Comparison of ENCODE assay signal across 8 cellular contexts in the genomic region with DNA sequence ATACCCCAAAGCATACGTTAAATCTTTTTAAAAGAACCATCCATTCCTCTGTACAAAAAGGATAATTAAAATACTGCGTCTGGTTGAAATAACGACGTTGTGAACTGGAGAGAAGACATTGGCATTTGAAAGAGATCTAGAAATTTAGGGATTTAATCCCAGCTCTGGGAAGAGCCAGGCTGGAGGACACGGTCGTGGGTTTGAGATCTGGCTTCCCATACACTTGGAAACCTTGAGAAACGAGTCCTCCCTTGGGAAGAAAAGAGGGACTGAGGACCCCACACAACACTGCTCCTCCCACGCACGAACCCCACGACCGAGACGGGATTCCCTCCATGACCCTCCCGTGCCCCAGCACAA. TPM values are rescaled to one million over a fixed set of nuclear protein-coding genes. Genes with fewer than 3 reads are reported as not detected.
A peak's percentile ranks its signal among the peaks of the same experiment; 100 is the strongest.
DNase-seq lines count a peak whose midpoint lies in the region; ATAC-seq, FAIRE-seq and TF ChIP-seq lines count a peak whose summit lies in the region.

No MANE protein-coding gene starts in this region.

- peaks cover 32% of the 10 kb centered on the region for H3K4me1 Mint-ChIP-seq in activated naive CD4-positive, alpha-beta T cell treated with anti-CD3 and anti-CD28 coated beads for 36 hours (ENCODE audit: low read depth)
- peaks cover 29% of the 10 kb centered on the region for H3K4me1 Mint-ChIP-seq in type B pancreatic cell (ENCODE audit: unreplicated experiment)

- peak overlapping the region; percentile 30 for H3K27ac Mint-ChIP-seq in activated naive CD4-positive, alpha-beta T cell treated with anti-CD3 and anti-CD28 coated beads for 36 hours
- H3K27ac Mint-ChIP-seq in type B pancreatic cell = peak overlapping the region; percentile 82

- no peak for ATAC-seq in K562
- no peak for ATAC-seq in lung (ENCODE audit: insufficient read depth, low FRiP score)
- no peak for ATAC-seq in HG03378 (IDR thresholded peaks at IDR 0.05; ENCODE audit: unreplicated experiment)

- TF ChIP-seq EP300 in K562 (IDR thresholded peaks at IDR 0.05; ENCODE audit: low read length) = no peak

- no peaks in the 10 kb centered on the region for H3K9me3 Mint-ChIP-seq in activated naive CD4-positive, alpha-beta T cell treated with anti-CD3 and anti-CD28 coated beads for 36 hours
- no peaks in the 10 kb centered on the region for H3K9me3 Mint-ChIP-seq in type B pancreatic cell

- BruUV-seq in K562 (replicated peaks; lab: Mats Ljungman, UMichigan) = TSS peak; percentile 32

- TF ChIP-seq CTCF in K562 (IDR thresholded peaks at IDR 0.05 in 2 of 3, conservative IDR thresholded peaks at IDR 0.05 in 1 of 3; ENCODE audit: insufficient read depth in 2 of 3, low read depth in 1 of 3, low read length in 3 of 3) = no peak
- TF ChIP-seq CTCF in lung (IDR thresholded peaks at IDR 0.05; ENCODE audit: control extremely low read depth, extremely low read depth) = no peak
- TF ChIP-seq CTCF in type B pancreatic cell (conservative IDR thresholded peaks at IDR 0.05) = no peak

- no peaks in the 10 kb centered on the region for H3K79me2 ChIP-seq in K562 (ENCODE audit: control insufficient read depth, insufficient read depth, low read length)

- peak; percentile 23 for FAIRE-seq in K562 (lab: Jason Lieb, UNC)

- no peak for TF ChIP-seq RAD21 in K562 (CRISPR knock-in tag; conservative IDR thresholded peaks at IDR 0.05 in 1 of 2, IDR thresholded peaks at IDR 0.05 in 1 of 2)

- POLR2A ChIA-PET in K562 (lab: Yijun Ruan, JAX) = no interaction called here

- H3K4me1 ChIP-seq in K562 (replicated peaks in 1 of 2; ENCODE audit: control insufficient read depth in 2 of 2, insufficient read depth in 2 of 2, low read length in 2 of 2) (peaks cover 0 to 11% of the 10 kb centered on the region in 2 experiments; a peak in 3 of 5 replicates), lung (ENCODE audit: control insufficient read depth in 2 of 2, insufficient read depth in 2 of 2, low read length in 2 of 2) (peaks cover 0 to 7% of the 10 kb centered on the region in 2 donors)

- H3K9ac ChIP-seq in K562 (ENCODE audit: insufficient read depth in 1 of 2, low read depth in 2 of 2, low read length in 2 of 2) = peak overlapping the region; percentile 23 to 89; a peak in 3 of 4 replicates

- DNase-seq in activated naive CD4-positive, alpha-beta T cell treated with anti-CD3 and anti-CD28 coated beads for 36 hours = no peak
- DNase-seq in activated naive CD4-positive, alpha-beta T cell treated with anti-CD3 and anti-CD28 coated beads, Interleukin-2, amount 50 U/mL, for 16 hours = no peak
- DNase-seq in K562 (ENCODE audit: extremely low read depth in 1 of 4, low spot score in 3 of 4) = no peak
- DNase-seq in lung (ENCODE audit: low spot score) = no peak
- no peak for DNase-seq in type B pancreatic cell (ENCODE audit: extremely low spot score, unreplicated experiment)
- DNase-seq in amygdala (lab: John Stamatoyannopoulos, UW) = no peak
- DNase-seq in stimulated activated CD4-positive, alpha-beta T cell treated with anti-CD3 and anti-CD28 coated beads, Interleukin-4, amount 100 ng/mL, for 1 hour = no peak

- peak overlapping the region; percentile 79 for H3K4me2 ChIP-seq in K562 (ENCODE audit: insufficient read depth, low read length)

- H3K27me3 ChIP-seq in K562 (ENCODE audit: control insufficient read depth in 2 of 2, insufficient read depth in 2 of 2, low read length in 2 of 2) (no peaks in the 10 kb centered on the region; a peak in 1 of 5 replicates), lung (ENCODE audit: control insufficient read depth, insufficient read depth) (no peaks in the 10 kb centered on the region)

- H3K9me1 ChIP-seq in K562 (ENCODE audit: control insufficient read depth, insufficient read depth, low read length) = no peaks in the 10 kb centered on the region

- peak overlapping the region; percentile 92 for H3K4me3 Mint-ChIP-seq in activated naive CD4-positive, alpha-beta T cell treated with anti-CD3 and anti-CD28 coated beads for 36 hours
- H3K4me3 Mint-ChIP-seq in type B pancreatic cell = peak overlapping the region; percentile 92

- H3K36me3 ChIP-seq in K562 (ENCODE audit: control insufficient read depth, insufficient read depth, low read length) = no peaks in the 10 kb centered on the region
- no peaks in the 10 kb centered on the region for H3K36me3 ChIP-seq in lung (ENCODE audit: control insufficient read depth in 2 of 2, insufficient read depth in 2 of 2, low read length in 2 of 2)

- H3K27me3 Mint-ChIP-seq in activated naive CD4-positive, alpha-beta T cell treated with anti-CD3 and anti-CD28 coated beads for 36 hours (ENCODE audit: low read depth) = no peaks in the 10 kb centered on the region
- H3K27me3 Mint-ChIP-seq in type B pancreatic cell = no peaks in the 10 kb centered on the region

- CTCF ChIA-PET in activated naive CD4-positive, alpha-beta T cell treated with anti-CD3 and anti-CD28 coated beads for 36 hours (lab: Charles Lee) = interaction anchor here (2.3 kb wide), 1 partner anchor 11 kb away, joined by 8 read pairs; no protein-coding TSS in a partner anchor
- CTCF ChIA-PET in K562 (lab: Yijun Ruan, JAX; ENCODE audit: low intra/inter-chr PET ratio) = no interaction called here

- no peaks in the 10 kb centered on the region for H3K9me3 ChIP-seq in K562 (replicated peaks; ENCODE audit: control insufficient read depth, insufficient read depth, low read depth, low read length)
- no peaks in the 10 kb centered on the region for H3K9me3 ChIP-seq in lung (ENCODE audit: control insufficient read depth in 2 of 2, insufficient read depth in 1 of 2, low read length in 1 of 2)

- intact Hi-C loops in activated naive CD4-positive, alpha-beta T cell treated with anti-CD3 and anti-CD28 coated beads for 36 hours (cut with micrococcal nuclease) = loop anchor here (1.0 to 2.0 kb wide), 3 partner anchors 11 to 69 kb away; a partner anchor contains a TSS
- intact Hi-C loops in K562 (cut with micrococcal nuclease) = loop anchor here (10.0 kb wide), 1 partner anchor 109 kb away; no protein-coding TSS in a partner anchor

- no peaks in the 10 kb centered on the region for H3K36me3 Mint-ChIP-seq in activated naive CD4-positive, alpha-beta T cell treated with anti-CD3 and anti-CD28 coated beads for 36 hours (ENCODE audit: low read depth)
- H3K36me3 Mint-ChIP-seq in type B pancreatic cell = peaks cover 12% of the 10 kb centered on the region

- under 1% methylated on average over 11 of the region's 13 CpGs for WGBS in K562 (ENCODE audit: insufficient coverage, low coverage, missing lambda C conversion rate)
- WGBS in lung, 2 donors = 1 to 2% methylated on average over 13 of the region's 13 CpGs

- H3K27ac ChIP-seq in K562 (ENCODE audit: extremely low read depth, low read depth, low read length) (no peak overlapping the region), lung (ENCODE audit: low read depth in 1 of 2, low read length in 1 of 2) (peak overlapping the region in 1 of 2 donors; percentile 78)

- H4K20me1 ChIP-seq in K562 (replicated peaks; ENCODE audit: control insufficient read depth, insufficient read depth, low read length) = no peaks in the 10 kb centered on the region

- no peak for TF ChIP-seq POLR2A in K562 (conservative IDR thresholded peaks at IDR 0.05)

- H3K4me3 ChIP-seq in K562 (peak overlapping the region; percentile 58), lung (peak overlapping the region; percentile 93)

- in situ Hi-C loops in K562 (cut with MboI) = no loop called here

- H2AFZ ChIP-seq in K562 (ENCODE audit: low read depth, low read length) = peak overlapping the region; percentile 93

RNA-seq across cellular contexts. Expression of a gene that starts 0.6 kb away (rescaled TPM):
- total RNA-seq in activated naive CD4-positive, alpha-beta T cell treated with anti-CD3 and anti-CD28 coated beads for 36 hours = 1 to 10 TPM; 1.9 to 2.4 TPM
- total RNA-seq in K562 (2011; cell fraction: chromatin; rRNA removed; ENCODE audit: low replicate concordance) = 0.81 TPM in 1 of 2 replicates, not detected in the other
- not detected in 2 replicates for total RNA-seq in K562 (2011; cell fraction: nucleolus; rRNA removed)
- 0.84 and 0.95 TPM in 2 replicates for total RNA-seq in K562 (2011; cell fraction: nucleoplasm; rRNA removed)
- total RNA-seq in K562 (2014; rRNA removed) (0.12 and 0.18 TPM in 2 replicates), K562 (2014; rRNA removed; fragmentation: Illumina TruSeq; extraction: Trizol) (0.48 and 0.69 TPM in 2 replicates), K562 (2015; rRNA removed; fragmentation: Illumina TruSeq; extraction: Trizol) (0.58 and 0.64 TPM in 2 replicates), K562 (2021) (0.27 and 0.63 TPM in 2 replicates), lung (10 to 100 TPM in 1 of 2 donors, 1 to 10 TPM in 1; 2.6 to 14.6 TPM), type B pancreatic cell (ENCODE audit: low replicate concordance) (3.6 and 5.6 TPM in 2 replicates)
- polyA plus RNA-seq in K562 (2011; rRNA removed) (0.36 and 0.69 TPM in 2 replicates), K562 (2014; fragmentation: Illumina TruSeq; extraction: Trizol) (0.11 and 0.13 TPM in 2 replicates), K562 (2014; fragmentation: Nextera tagmentation; extraction: Ambion mirVana) (under 1 TPM; 0.13 to 0.15 TPM), K562 (2014; rRNA removed) (0.07 and 0.22 TPM in 2 replicates), lung (1 to 10 TPM in 1 of 2 donors, under 1 TPM in 1; 0.64 to 1.3 TPM)
- polyA plus RNA-seq in K562 (2011; cell fraction: cytosol; rRNA removed) = 0.18 and 0.63 TPM in 2 replicates
- 0.20 and 0.41 TPM in 2 replicates for polyA plus RNA-seq in K562 (2011; cell fraction: nucleus; rRNA removed)
- 0.14 and 0.22 TPM in 2 replicates for polyA plus RNA-seq in K562 (2012)
- 1.1 and 1.6 TPM in 2 replicates for polyA minus RNA-seq in K562 (2011; rRNA and poly(A)+ RNA removed)
- not detected in 2 replicates for polyA minus RNA-seq in K562 (2011; cell fraction: cytosol; rRNA and poly(A)+ RNA removed)
- 0.27 and 0.67 TPM in 2 replicates for polyA minus RNA-seq in K562 (2011; cell fraction: nucleus; rRNA and poly(A)+ RNA removed)

RNA-seq across cellular contexts. Expression of a gene that starts 43.2 kb away (rescaled TPM):
- total RNA-seq in activated naive CD4-positive, alpha-beta T cell treated with anti-CD3 and anti-CD28 coated beads for 36 hours = 1 to 10 TPM; 3.7 to 4.1 TPM
- 4.7 and 14.6 TPM in 2 replicates for total RNA-seq in K562 (2011; cell fraction: chromatin; rRNA removed; ENCODE audit: low replicate concordance)
- total RNA-seq in K562 (2011; cell fraction: nucleolus; rRNA removed) = 2.7 and 4.1 TPM in 2 replicates
- 3.9 and 4.6 TPM in 2 replicates for total RNA-seq in K562 (2011; cell fraction: nucleoplasm; rRNA removed)
- total RNA-seq in K562 (2014; rRNA removed) = 1.4 and 1.7 TPM in 2 replicates
- 4.9 and 5.2 TPM in 2 replicates for total RNA-seq in K562 (2014; rRNA removed; fragmentation: Illumina TruSeq; extraction: Trizol)
- total RNA-seq in K562 (2015; rRNA removed; fragmentation: Illumina TruSeq; extraction: Trizol) = 3.8 and 4.1 TPM in 2 replicates
- 2.2 and 2.8 TPM in 2 replicates for total RNA-seq in K562 (2021)
- polyA plus RNA-seq in K562 (2011; rRNA removed) = 3.2 and 4.1 TPM in 2 replicates
- 0.55 and 1.1 TPM in 2 replicates for polyA plus RNA-seq in K562 (2011; cell fraction: cytosol; rRNA removed)
- 2.2 and 2.9 TPM in 2 replicates for polyA plus RNA-seq in K562 (2011; cell fraction: nucleus; rRNA removed)
- polyA plus RNA-seq in K562 (2012) = 1.4 and 2.2 TPM in 2 replicates
- 2.1 and 2.5 TPM in 2 replicates for polyA plus RNA-seq in K562 (2014; fragmentation: Illumina TruSeq; extraction: Trizol)
- 1 to 10 TPM; 2.0 to 4.0 TPM for polyA plus RNA-seq in K562 (2014; fragmentation: Nextera tagmentation; extraction: Ambion mirVana)
- 0.77 and 1.5 TPM in 2 replicates for polyA plus RNA-seq in K562 (2014; rRNA removed)
- 6.8 and 8.4 TPM in 2 replicates for polyA minus RNA-seq in K562 (2011; rRNA and poly(A)+ RNA removed)
- polyA minus RNA-seq in K562 (2011; cell fraction: cytosol; rRNA and poly(A)+ RNA removed) = 1.6 and 1.7 TPM in 2 replicates
- polyA minus RNA-seq in K562 (2011; cell fraction: nucleus; rRNA and poly(A)+ RNA removed) = 2.8 and 6.9 TPM in 2 replicates
- 1 to 10 TPM; 3.3 to 9.4 TPM for total RNA-seq in lung
- 1 to 10 TPM; 1.4 to 2.6 TPM for polyA plus RNA-seq in lung
- 7.7 TPM in 2 replicates for total RNA-seq in type B pancreatic cell (ENCODE audit: low replicate concordance)
